ENCODE assay signal across 17 cellular contexts in the genomic region with DNA sequence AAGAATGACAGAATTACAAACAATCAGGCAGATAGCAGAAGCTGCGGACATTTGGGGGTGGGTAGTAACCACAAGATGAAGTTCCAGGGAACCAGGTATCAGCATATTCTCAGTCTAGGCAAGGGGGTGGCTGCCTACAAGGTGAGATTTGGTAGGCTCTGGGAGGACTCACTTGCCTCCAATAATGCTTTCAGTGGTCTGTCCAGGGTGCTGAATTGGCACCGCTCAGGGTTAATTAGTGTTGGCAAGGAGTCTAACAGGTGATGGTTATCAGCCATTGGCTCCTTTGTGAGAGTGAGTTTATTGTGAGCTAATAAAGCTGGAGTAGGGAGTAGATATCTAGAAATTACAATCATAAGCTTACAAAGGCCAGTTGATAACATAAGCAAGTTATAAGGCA.
DNase-seq lines count a peak whose midpoint lies in the region; FAIRE-seq and TF ChIP-seq lines count a peak whose summit lies in the region.
"Had no signal": no experiment of that assay in that cellular context is flagged by ENCODE, and none has a peak within 500 bp of the region (broad histone marks: within the 10 kb centered on the region; RNA-seq: fewer than 3 reads in every experiment).

No MANE protein-coding gene starts in this region.

- H3K4me1 ChIP-seq in breast epithelium (no peaks in the 10 kb centered on the region), endodermal cell (ENCODE audit: control insufficient read depth, insufficient read depth, low read length) (peaks cover 11% of the 10 kb centered on the region), small intestine (ENCODE audit: control insufficient read depth in 2 of 2, insufficient read depth in 1 of 2, low read depth in 1 of 2, low read length in 1 of 2) (no peaks in the 10 kb centered on the region)

- H3K27me3 ChIP-seq in breast epithelium (no peaks in the 10 kb centered on the region), endodermal cell (ENCODE audit: control insufficient read depth, insufficient read depth, low read length, poor library complexity, severe bottlenecking) (peaks cover 36% of the 10 kb centered on the region), small intestine (ENCODE audit: control insufficient read depth in 2 of 2, insufficient read depth in 2 of 2, low read length in 2 of 2) (peaks cover 0 to 6% of the 10 kb centered on the region in 2 donors)

- no peaks in the 10 kb centered on the region for H3K9me3 ChIP-seq in breast epithelium
- no peaks in the 10 kb centered on the region for H3K9me3 ChIP-seq in endodermal cell (ENCODE audit: control insufficient read depth, low read length)
- no peaks in the 10 kb centered on the region for H3K9me3 ChIP-seq in small intestine (ENCODE audit: control insufficient read depth, low read depth)

- CTCF ChIA-PET in MCF 10A (lab: Yijun Ruan, JAX): no interaction called here

- no peaks in the 10 kb centered on the region for H3K36me3 ChIP-seq in breast epithelium
- no peaks in the 10 kb centered on the region for H3K36me3 ChIP-seq in endodermal cell (ENCODE audit: control insufficient read depth, insufficient read depth, low read length)
- H3K36me3 ChIP-seq in small intestine (ENCODE audit: control insufficient read depth in 2 of 2, insufficient read depth in 2 of 2, low read length in 2 of 2): no peaks in the 10 kb centered on the region

- TF ChIP-seq CTCF in MCF 10A (IDR thresholded peaks at IDR 0.05; ENCODE audit: unreplicated experiment): no peak
- no peak for TF ChIP-seq CTCF in breast epithelium (IDR thresholded peaks at IDR 0.05)
- TF ChIP-seq CTCF in endodermal cell (conservative IDR thresholded peaks at IDR 0.05): no peak

- H3K4me3 ChIP-seq in breast epithelium: no peak overlapping the region
- no peak overlapping the region for H3K4me3 ChIP-seq in endodermal cell (ENCODE audit: low read length)
- no peak overlapping the region for H3K4me3 ChIP-seq in small intestine (ENCODE audit: low read depth in 1 of 2, low read length in 2 of 2)

- no peak overlapping the region for H3K9ac ChIP-seq in endodermal cell (ENCODE audit: extremely low read depth, low read length, poor library complexity, severe bottlenecking)

- no peaks in the 10 kb centered on the region for H3K9me3 Mint-ChIP-seq in MCF 10A (ENCODE audit: unreplicated experiment)
- no peaks in the 10 kb centered on the region for H3K9me3 Mint-ChIP-seq in endodermal cell

- no TSS peak for BruUV-seq in MCF 10A (replicated peaks; lab: Mats Ljungman, UMichigan)

- H3K4me1 Mint-ChIP-seq in MCF 10A (ENCODE audit: insufficient read depth, unreplicated experiment) (no peaks in the 10 kb centered on the region), endodermal cell (no peaks in the 10 kb centered on the region)
- H3K4me1 Mint-ChIP-seq: CD14-positive monocyte had no signal

- 72 to 80% methylated on average over 1 to 2 of the region's 2 CpGs for WGBS in endodermal cell (ENCODE audit: insufficient coverage in 1 of 2, insufficient read length in 1 of 2), 2 experiments
- WGBS in small intestine, 3 donors: 25 to 62% (median 44%) methylated on average over 2 of the region's 2 CpGs

- DNase-seq in MCF 10A (ENCODE audit: unreplicated experiment) (peak; percentile 8), breast epithelium (ENCODE audit: low spot score in 2 of 2) (no peak), endodermal cell (peak; percentile 75), small intestine (peak; percentile 12), superior temporal gyrus (ENCODE audit: extremely low spot score) (no peak), hepatic stellate cell (ENCODE audit: low spot score) (no peak), AG08396 (ENCODE audit: low spot score) (no peak)
- DNase-seq: COR-L47, DMS53, HCEC 1CT, NCI-H1105, NCI-H1694 treated with DMSO at 0.1 percent for 48 hours, NCI-H69 had no signal

- H3K27ac Mint-ChIP-seq in MCF 10A (ENCODE audit: low read depth, unreplicated experiment): no peak overlapping the region
- no peak overlapping the region for H3K27ac Mint-ChIP-seq in endodermal cell
- H3K27ac Mint-ChIP-seq: CD14-positive monocyte had no signal

- no peak overlapping the region for H3K4me3 Mint-ChIP-seq in MCF 10A (ENCODE audit: unreplicated experiment)
- H3K4me3 Mint-ChIP-seq in endodermal cell: no peak overlapping the region
- H3K4me3 Mint-ChIP-seq: CD14-positive monocyte had no signal

- no peak for TF ChIP-seq POLR2A in breast epithelium (IDR thresholded peaks at IDR 0.05)

- no peak overlapping the region for H3K27ac ChIP-seq in breast epithelium
- no peak overlapping the region for H3K27ac ChIP-seq in endodermal cell (ENCODE audit: low read depth, low read length)
- no peak overlapping the region for H3K27ac ChIP-seq in small intestine (ENCODE audit: low read depth in 1 of 2, low read length in 1 of 2)

- no peak for FAIRE-seq in small intestine (lab: Jason Lieb, UNC)
- FAIRE-seq: GM19239, RCC 7860 had no signal

- peaks cover 25% of the 10 kb centered on the region for H3K27me3 Mint-ChIP-seq in MCF 10A (ENCODE audit: insufficient read depth, unreplicated experiment)
- H3K27me3 Mint-ChIP-seq in endodermal cell (ENCODE audit: insufficient read depth): peaks cover 33% of the 10 kb centered on the region

- no peaks in the 10 kb centered on the region for H3K36me3 Mint-ChIP-seq in MCF 10A (ENCODE audit: insufficient read depth, unreplicated experiment)
- no peaks in the 10 kb centered on the region for H3K36me3 Mint-ChIP-seq in endodermal cell (ENCODE audit: low read depth)
- H3K36me3 Mint-ChIP-seq: CD14-positive monocyte had no signal

- POLR2A ChIA-PET in MCF 10A (lab: Yijun Ruan, JAX): no interaction called here

- intact Hi-C loops in MCF 10A (cut with micrococcal nuclease) (no loop called here), breast epithelium (cut with DNase I; ENCODE audit: low total_unique reads) (no loop called here)

TF ChIP-seq in PFSK-1, 5 proteins besides CTCF, POLR2A, EP300 and RAD21:
- TF ChIP-seq, protein P1, sequence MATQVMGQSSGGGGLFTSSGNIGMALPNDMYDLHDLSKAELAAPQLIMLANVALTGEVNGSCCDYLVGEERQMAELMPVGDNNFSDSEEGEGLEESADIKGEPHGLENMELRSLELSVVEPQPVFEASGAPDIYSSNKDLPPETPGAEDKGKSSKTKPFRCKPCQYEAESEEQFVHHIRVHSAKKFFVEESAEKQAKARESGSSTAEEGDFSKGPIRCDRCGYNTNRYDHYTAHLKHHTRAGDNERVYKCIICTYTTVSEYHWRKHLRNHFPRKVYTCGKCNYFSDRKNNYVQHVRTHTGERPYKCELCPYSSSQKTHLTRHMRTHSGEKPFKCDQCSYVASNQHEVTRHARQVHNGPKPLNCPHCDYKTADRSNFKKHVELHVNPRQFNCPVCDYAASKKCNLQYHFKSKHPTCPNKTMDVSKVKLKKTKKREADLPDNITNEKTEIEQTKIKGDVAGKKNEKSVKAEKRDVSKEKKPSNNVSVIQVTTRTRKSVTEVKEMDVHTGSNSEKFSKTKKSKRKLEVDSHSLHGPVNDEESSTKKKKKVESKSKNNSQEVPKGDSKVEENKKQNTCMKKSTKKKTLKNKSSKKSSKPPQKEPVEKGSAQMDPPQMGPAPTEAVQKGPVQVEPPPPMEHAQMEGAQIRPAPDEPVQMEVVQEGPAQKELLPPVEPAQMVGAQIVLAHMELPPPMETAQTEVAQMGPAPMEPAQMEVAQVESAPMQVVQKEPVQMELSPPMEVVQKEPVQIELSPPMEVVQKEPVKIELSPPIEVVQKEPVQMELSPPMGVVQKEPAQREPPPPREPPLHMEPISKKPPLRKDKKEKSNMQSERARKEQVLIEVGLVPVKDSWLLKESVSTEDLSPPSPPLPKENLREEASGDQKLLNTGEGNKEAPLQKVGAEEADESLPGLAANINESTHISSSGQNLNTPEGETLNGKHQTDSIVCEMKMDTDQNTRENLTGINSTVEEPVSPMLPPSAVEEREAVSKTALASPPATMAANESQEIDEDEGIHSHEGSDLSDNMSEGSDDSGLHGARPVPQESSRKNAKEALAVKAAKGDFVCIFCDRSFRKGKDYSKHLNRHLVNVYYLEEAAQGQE (IDR thresholded peaks at IDR 0.05; ENCODE audit: insufficient read depth in 1 of 2, low read depth in 2 of 2, low read length in 2 of 2): peak; percentile 76 to 92
- TF ChIP-seq TAF1 (IDR thresholded peaks at IDR 0.05; ENCODE audit: borderline replicate concordance, insufficient read depth, low read length): no peak

Comparison
In these comparisons a context has a peak if more than half of its experiments do, and no peak if none do; other contexts are left out.
1. DNase-seq: peak in MCF 10A (single experiment), endodermal cell (single experiment) and small intestine (single experiment); none in breast epithelium (0 of 2), superior temporal gyrus (single experiment), hepatic stellate cell (single experiment) and AG08396 (single experiment).